ENCODE assay signal across 11 cellular contexts in the genomic region with DNA sequence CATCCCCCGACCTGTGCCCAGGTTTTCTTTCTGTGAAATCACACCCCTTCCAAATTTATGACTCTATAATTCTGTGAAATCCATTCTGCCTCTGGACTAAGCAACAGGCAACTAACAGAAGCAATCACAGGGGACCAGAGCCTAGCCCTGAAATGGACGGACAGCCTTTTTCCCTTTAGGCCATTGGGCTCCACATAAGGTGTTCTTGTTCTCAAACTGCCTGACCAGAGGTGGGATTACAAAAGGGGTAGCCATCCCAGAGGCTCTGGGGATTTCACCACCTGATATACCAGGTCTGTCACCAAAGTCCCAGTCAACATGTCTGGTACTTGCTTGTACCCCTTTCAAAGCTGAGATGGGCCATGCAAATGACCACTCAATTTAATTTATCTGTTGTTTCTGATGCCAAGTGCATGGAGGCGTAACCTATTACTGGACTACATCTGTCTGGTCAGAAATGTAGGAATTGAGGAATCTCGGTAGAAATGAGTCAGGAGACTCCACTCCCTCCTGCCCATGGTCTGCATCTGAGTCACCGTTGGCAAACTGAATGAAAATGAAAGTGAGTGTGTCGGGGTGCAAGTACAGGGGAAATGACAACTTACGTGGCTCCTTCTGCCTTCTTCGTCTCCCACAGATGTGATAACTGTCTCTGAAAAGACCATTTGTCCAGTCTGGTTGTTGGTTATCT. TPM values are rescaled to one million over a fixed set of nuclear protein-coding genes. Genes with fewer than 3 reads are reported as not detected.
DNase-seq lines count a peak whose midpoint lies in the region; ATAC-seq and TF ChIP-seq lines count a peak whose summit lies in the region.
"Had no signal": no experiment of that assay in that cellular context is flagged by ENCODE, and none has a peak within 500 bp of the region (broad histone marks: within the 10 kb centered on the region; RNA-seq: fewer than 3 reads in every experiment).

No MANE protein-coding gene starts in this region.

- H3K36me3 Mint-ChIP-seq in activated T-cell treated with anti-CD3 and anti-CD28 coated beads, Interleukin-2, amount 50 U/mL, for 72 hours (ENCODE audit: insufficient read depth in 2 of 2), result no peaks in the 10 kb centered on the region
- no peaks in the 10 kb centered on the region for H3K36me3 Mint-ChIP-seq in T-cell
- H3K36me3 Mint-ChIP-seq in type B pancreatic cell, result peaks cover 18% of the 10 kb centered on the region

- no peak overlapping the region for H3K9ac ChIP-seq in fibroblast of lung (ENCODE audit: insufficient read depth, low read length)
- H3K9ac ChIP-seq: parathyroid adenoma had no signal

- H3K4me3 ChIP-seq in fibroblast of lung (replicated peaks in 1 of 4; ENCODE audit: control extremely low read depth in 1 of 4, insufficient read depth in 1 of 4, low read depth in 3 of 4, low read length in 4 of 4), result peak overlapping the region in 2 of 4 experiments; percentile 0 to 59

- DNase-seq in activated T-cell treated with anti-CD3 and anti-CD28 coated beads, Interleukin-2, amount 50 U/mL, for 72 hours, result peak; percentile 12 to 35
- no peak for DNase-seq in activated T-cell treated with anti-CD3 and anti-CD28 coated beads for 4 hours
- no peak for DNase-seq in T-cell
- DNase-seq in fibroblast of lung (ENCODE audit: low read depth in 2 of 2), result peak; percentile 88 to 96
- DNase-seq in type B pancreatic cell (ENCODE audit: extremely low spot score, unreplicated experiment), result peak; percentile 20
- no peak for DNase-seq in retina
- DNase-seq: cortex of kidney had no signal

- H3K27ac ChIP-seq in fibroblast of lung (ENCODE audit: insufficient read depth, low read length), result peak overlapping the region; percentile 59
- H3K27ac ChIP-seq: parathyroid adenoma had no signal

- H3K79me2 ChIP-seq in fibroblast of lung (ENCODE audit: control insufficient read depth, insufficient read depth, low read length), result peaks cover 16% of the 10 kb centered on the region
- H3K79me2 ChIP-seq: parathyroid adenoma had no signal

- peaks cover 11% of the 10 kb centered on the region for H3K4me1 Mint-ChIP-seq in activated T-cell treated with anti-CD3 and anti-CD28 coated beads, Interleukin-2, amount 50 U/mL, for 72 hours (ENCODE audit: low read depth)
- H3K4me1 Mint-ChIP-seq in T-cell (peaks cover 17 to 24% (median 19%) of the 10 kb centered on the region in 3 donors), type B pancreatic cell (ENCODE audit: unreplicated experiment) (peaks cover 25% of the 10 kb centered on the region)

- CTCF ChIA-PET in T-cell (lab: Charles Lee), result no interaction called here

- H3K27me3 ChIP-seq in fibroblast of lung (ENCODE audit: control insufficient read depth, insufficient read depth, low read length), result no peaks in the 10 kb centered on the region

- H3K4me2 ChIP-seq in fibroblast of lung (ENCODE audit: extremely low read depth, insufficient read depth, low read length), result peak overlapping the region; percentile 73

- H3K4me1 ChIP-seq in fibroblast of lung (ENCODE audit: control insufficient read depth, extremely low read depth, insufficient read depth, low read length), result peaks cover 10% of the 10 kb centered on the region
- H3K4me1 ChIP-seq: parathyroid adenoma had no signal

- no peak overlapping the region for H3K27ac Mint-ChIP-seq in activated T-cell treated with anti-CD3 and anti-CD28 coated beads, Interleukin-2, amount 50 U/mL, for 72 hours
- H3K27ac Mint-ChIP-seq in T-cell (peak overlapping the region; percentile 19 to 37), type B pancreatic cell (no peak overlapping the region)

- H3K9me3 Mint-ChIP-seq in activated T-cell treated with anti-CD3 and anti-CD28 coated beads, Interleukin-2, amount 50 U/mL, for 72 hours, result no peaks in the 10 kb centered on the region
- H3K9me3 Mint-ChIP-seq in T-cell (no peaks in the 10 kb centered on the region), type B pancreatic cell (no peaks in the 10 kb centered on the region)

- H2AFZ ChIP-seq in fibroblast of lung (ENCODE audit: low read length), result no peak overlapping the region
- H2AFZ ChIP-seq: parathyroid adenoma had no signal

- POLR2A ChIA-PET in T-cell (lab: Charles Lee), result no interaction called here

- peak overlapping the region; percentile 42 to 46 for H3K4me3 Mint-ChIP-seq in activated T-cell treated with anti-CD3 and anti-CD28 coated beads, Interleukin-2, amount 50 U/mL, for 72 hours
- peak overlapping the region; percentile 37 to 62 (median 54) for H3K4me3 Mint-ChIP-seq in T-cell
- no peak overlapping the region for H3K4me3 Mint-ChIP-seq in type B pancreatic cell

- H3K9me3 ChIP-seq in fibroblast of lung (ENCODE audit: control insufficient read depth, insufficient read depth, low read depth, low read length), result no peaks in the 10 kb centered on the region

- peak; percentile 51 to 77 for ATAC-seq in activated T-cell treated with anti-CD3 and anti-CD28 coated beads, Interleukin-2, amount 50 U/mL, for 72 hours (replicated peaks in 1 of 2)
- ATAC-seq in T-cell (replicated peaks in 1 of 4) (no peak), HG02970 (IDR thresholded peaks at IDR 0.05; ENCODE audit: low FRiP score, unreplicated experiment) (no peak), HG02840 (IDR thresholded peaks at IDR 0.05; ENCODE audit: low FRiP score, unreplicated experiment) (no peak)
- ATAC-seq: Panc1 had no signal

- peaks cover 59% of the 10 kb centered on the region for H3K27me3 Mint-ChIP-seq in activated T-cell treated with anti-CD3 and anti-CD28 coated beads, Interleukin-2, amount 50 U/mL, for 72 hours (ENCODE audit: low read depth)
- peaks cover 20 to 33% of the 10 kb centered on the region in 2 donors for H3K27me3 Mint-ChIP-seq in T-cell
- H3K27me3 Mint-ChIP-seq in type B pancreatic cell, result no peaks in the 10 kb centered on the region

- H4K20me1 ChIP-seq in fibroblast of lung (ENCODE audit: control insufficient read depth, extremely low read depth, insufficient read depth, low read length), result no peaks in the 10 kb centered on the region

- TF ChIP-seq CTCF in fibroblast of lung (conservative IDR thresholded peaks at IDR 0.05 in 1 of 2, IDR thresholded peaks at IDR 0.05 in 1 of 2; ENCODE audit: low read depth in 1 of 2, low read length in 2 of 2), result no peak
- no peak for TF ChIP-seq CTCF in type B pancreatic cell (conservative IDR thresholded peaks at IDR 0.05)

- peaks cover 33% of the 10 kb centered on the region for H3K36me3 ChIP-seq in fibroblast of lung (ENCODE audit: control insufficient read depth, insufficient read depth, low read length)

RNA-seq across cellular contexts. Expression of a gene that starts 10.2 kb away (rescaled TPM):
- total RNA-seq in activated T-cell treated with anti-CD3 and anti-CD28 coated beads, Interleukin-2, amount 50 U/mL, for 72 hours, result under 1 TPM in 1 of 2 donors, not detected in 1; 0.19 TPM
- total RNA-seq in T-cell (1 to 10 TPM; 1.5 to 8.1 (median 2.7) TPM), fibroblast of lung (387 and 1,064 TPM in 2 replicates), type B pancreatic cell (ENCODE audit: low replicate concordance) (9.9 and 36.3 TPM in 2 replicates)
- 1,283 and 1,566 TPM in 2 replicates for polyA plus RNA-seq in fibroblast of lung
- 748 and 845 TPM in 2 replicates for polyA plus RNA-seq in fibroblast of lung (2012)
- 440 and 622 TPM in 2 replicates for polyA minus RNA-seq in fibroblast of lung (ENCODE audit: low replicate concordance)

Comparison
In these comparisons a context has a peak if more than half of its experiments do, and no peak if none do; other contexts are left out.
1. DNase-seq: peak in activated T-cell treated with anti-CD3 and anti-CD28 coated beads, Interleukin-2, amount 50 U/mL, for 72 hours (2 of 2), fibroblast of lung (2 of 2) and type B pancreatic cell (single experiment); none in activated T-cell treated with anti-CD3 and anti-CD28 coated beads for 4 hours (single experiment), T-cell (0 of 34) and retina (single experiment).
2. ATAC-seq: peak in activated T-cell treated with anti-CD3 and anti-CD28 coated beads, Interleukin-2, amount 50 U/mL, for 72 hours (2 of 2); none in T-cell (0 of 4), HG02970 (single experiment) and HG02840 (single experiment).
3. H3K27ac Mint-ChIP-seq: peak in T-cell (2 of 2); none in activated T-cell treated with anti-CD3 and anti-CD28 coated beads, Interleukin-2, amount 50 U/mL, for 72 hours (single experiment) and type B pancreatic cell (single experiment).
4. RNA of a gene that starts 10.2 kb away (total RNA-seq): 387 to 1,064 TPM in fibroblast of lung; 9.9 to 36.3 TPM in type B pancreatic cell, 1.5 to 8.1 TPM in T-cell and 0.19 TPM in activated T-cell treated with anti-CD3 and anti-CD28 coated beads, Interleukin-2, amount 50 U/mL, for 72 hours; every median in the first group is over 10 times any median in the second.